ENCODE assay signal across 1 cellular context in the genomic region with DNA sequence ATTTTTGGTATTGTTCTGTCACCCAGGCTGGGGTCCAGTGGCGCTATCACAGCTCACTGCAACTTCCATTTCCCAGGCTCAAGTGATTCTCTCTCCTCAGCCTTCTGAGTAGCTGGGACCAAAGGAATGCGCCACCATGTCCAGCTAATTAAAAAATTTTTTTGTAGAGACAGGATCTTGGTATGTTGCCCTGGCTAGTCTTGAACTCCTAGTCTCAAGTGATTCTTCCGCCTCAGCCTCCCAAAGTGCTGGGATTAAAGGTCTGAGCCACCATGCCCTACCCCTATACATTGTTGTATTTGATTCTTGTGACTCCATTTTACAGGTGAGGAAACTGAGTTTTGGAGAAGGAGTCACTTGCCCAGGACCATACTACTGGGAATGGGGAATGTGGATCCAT.
TF ChIP-seq lines count a peak whose summit lies in the region.

No MANE protein-coding gene starts in this region.

TF ChIP-seq in HepG2, 621 proteins besides CTCF, POLR2A, EP300 and RAD21:
- TF ChIP-seq PHB2 (IDR thresholded peaks at IDR 0.05; ENCODE audit: partially characterized antibody) = no peak
- peak; percentile 56 for TF ChIP-seq ZNF629 (CRISPR knock-in tag; conservative IDR thresholded peaks at IDR 0.05)
